Comparison of ENCODE assay signal across 6 cellular contexts in genomic region chr2:218216336-218216673, GRCh38. TPM values are rescaled to one million over a fixed set of nuclear protein-coding genes. Genes with fewer than 3 reads are reported as not detected.
DNase-seq lines count a peak whose midpoint lies in the region; ATAC-seq and TF ChIP-seq lines count a peak whose summit lies in the region.

No MANE protein-coding gene starts in this region.

- peak overlapping the region; percentile 38 to 99 (median 96) for H3K4me3 ChIP-seq in heart left ventricle

- peaks cover 41% of the 10 kb centered on the region for H3K36me3 Mint-ChIP-seq in activated CD8-positive, alpha-beta memory T cell treated with anti-CD3 and anti-CD28 coated beads, Interleukin-2, amount 10 ng/mL, durations not matched to agents 7 days and 5 days
- H3K36me3 Mint-ChIP-seq in type B pancreatic cell, result peaks cover 4% of the 10 kb centered on the region

- CTCF ChIA-PET in activated CD8-positive, alpha-beta memory T cell treated with anti-CD3 and anti-CD28 coated beads, Interleukin-2, amount 10 ng/mL, durations not matched to agents 7 days and 5 days (lab: Charles Lee), result interaction anchor here (1.1 to 2.8 kb wide), 5 partner anchors 10 to 43 kb away, joined by 3 to 25 read pairs (median 4); no protein-coding TSS in a partner anchor

- H3K27me3 ChIP-seq in heart left ventricle, result no peaks in the 10 kb centered on the region

- DNase-seq in activated CD8-positive, alpha-beta memory T cell treated with anti-CD3 and anti-CD28 coated beads, Interleukin-2, amount 10 ng/mL, durations not matched to agents 7 days and 5 days, result no peak
- DNase-seq in activated CD8-positive, alpha-beta memory T cell treated with anti-CD3 and anti-CD28 coated beads for 24 hours, result no peak
- DNase-seq in heart left ventricle (peak in 4 of 5 donors; percentile 35 to 64 (median 43)), type B pancreatic cell (ENCODE audit: extremely low spot score, unreplicated experiment) (no peak), NCI-H2171 (lab: John Stamatoyannopoulos, UW) (no peak), NCI-H1436 treated with DMSO at 0.1 percent for 48 hours (lab: John Stamatoyannopoulos, UW) (no peak)

- H3K27me3 Mint-ChIP-seq in activated CD8-positive, alpha-beta memory T cell treated with anti-CD3 and anti-CD28 coated beads, Interleukin-2, amount 10 ng/mL, durations not matched to agents 7 days and 5 days, result peaks cover 3% of the 10 kb centered on the region
- peaks cover 11% of the 10 kb centered on the region for H3K27me3 Mint-ChIP-seq in type B pancreatic cell

- H3K4me3 Mint-ChIP-seq in activated CD8-positive, alpha-beta memory T cell treated with anti-CD3 and anti-CD28 coated beads, Interleukin-2, amount 10 ng/mL, durations not matched to agents 7 days and 5 days, result peak overlapping the region; percentile 87
- peak overlapping the region; percentile 95 for H3K4me3 Mint-ChIP-seq in type B pancreatic cell

- no peaks in the 10 kb centered on the region for H3K9me3 ChIP-seq in heart left ventricle

- TF ChIP-seq CTCF in heart left ventricle (IDR thresholded peaks at IDR 0.05) (no peak), type B pancreatic cell (conservative IDR thresholded peaks at IDR 0.05) (no peak)

- peaks cover 25% of the 10 kb centered on the region for H3K4me1 Mint-ChIP-seq in activated CD8-positive, alpha-beta memory T cell treated with anti-CD3 and anti-CD28 coated beads, Interleukin-2, amount 10 ng/mL, durations not matched to agents 7 days and 5 days
- H3K4me1 Mint-ChIP-seq in type B pancreatic cell (ENCODE audit: unreplicated experiment), result peaks cover 31% of the 10 kb centered on the region

- peak overlapping the region; percentile 93 for H3K27ac Mint-ChIP-seq in activated CD8-positive, alpha-beta memory T cell treated with anti-CD3 and anti-CD28 coated beads, Interleukin-2, amount 10 ng/mL, durations not matched to agents 7 days and 5 days
- peak overlapping the region; percentile 95 for H3K27ac Mint-ChIP-seq in type B pancreatic cell

- ATAC-seq in activated CD8-positive, alpha-beta memory T cell treated with anti-CD3 and anti-CD28 coated beads, Interleukin-2, amount 10 ng/mL, durations not matched to agents 7 days and 5 days, result no peak
- ATAC-seq in heart left ventricle, result peak in 3 of 4 donors; percentile 10 to 21 (median 19)

- H3K36me3 ChIP-seq in heart left ventricle, result peaks cover 0 to 25% (median 0%) of the 10 kb centered on the region in 9 donors

- 28 to 52% (median 43%) methylated on average over 9 of the region's 9 CpGs for WGBS in heart left ventricle, 4 donors

- H3K4me1 ChIP-seq in heart left ventricle, result peaks cover 0 to 50% (median 35%) of the 10 kb centered on the region in 12 donors

- peak overlapping the region; percentile 84 to 98 (median 96) for H3K27ac ChIP-seq in heart left ventricle

- intact Hi-C loops in heart left ventricle (cut with DNase I), result loop anchor here in 5 of 10 donors (2.0 to 10.0 kb wide), 6 partner anchors 41 to 181 kb away; partner anchors contain the start of genes AAMP (in 1 of the 5), CTDSP1 (in 1 of the 5), GPBAR1 (in 1 of the 5) and PNKD (in 1 of the 5)

- no peak for TF ChIP-seq POLR2A in heart left ventricle (IDR thresholded peaks at IDR 0.05)

- H3K9me3 Mint-ChIP-seq in activated CD8-positive, alpha-beta memory T cell treated with anti-CD3 and anti-CD28 coated beads, Interleukin-2, amount 10 ng/mL, durations not matched to agents 7 days and 5 days (ENCODE audit: low read depth), result no peaks in the 10 kb centered on the region
- no peaks in the 10 kb centered on the region for H3K9me3 Mint-ChIP-seq in type B pancreatic cell

RNA-seq across cellular contexts. Expression of gene ARPC2, which starts 0.7 kb away (rescaled TPM):
- 100 to 1,000 TPM; 742 to 839 TPM for total RNA-seq in activated CD8-positive, alpha-beta memory T cell treated with anti-CD3 and anti-CD28 coated beads, Interleukin-2, amount 10 ng/mL, durations not matched to agents 7 days and 5 days
- total RNA-seq in heart left ventricle (100 to 1,000 TPM; 126 to 278 (median 139) TPM), type B pancreatic cell (ENCODE audit: low replicate concordance) (211 and 384 TPM in 2 replicates)
- polyA plus RNA-seq in heart left ventricle, result 100 to 1,000 TPM in 1 of 2 donors, 10 to 100 TPM in 1; 64.9 to 223 TPM

RNA-seq across cellular contexts. Expression of gene GPBAR1, which starts 44.5 kb away (rescaled TPM):
- under 1 TPM; 0.73 to 0.82 TPM for total RNA-seq in activated CD8-positive, alpha-beta memory T cell treated with anti-CD3 and anti-CD28 coated beads, Interleukin-2, amount 10 ng/mL, durations not matched to agents 7 days and 5 days
- total RNA-seq in heart left ventricle (1 to 10 TPM in 6 of 9 donors, under 1 TPM in 3; 0.52 to 4.7 (median 1.2) TPM), type B pancreatic cell (ENCODE audit: low replicate concordance) (2.1 and 5.7 TPM in 2 replicates)
- 1 to 10 TPM in 1 of 2 donors, under 1 TPM in 1; 1.00 to 1.8 TPM for polyA plus RNA-seq in heart left ventricle

RNA-seq across cellular contexts. Expression of gene CXCR1, which starts 49.5 kb away (rescaled TPM):
- 1 to 10 TPM in 1 of 2 experiments, under 1 TPM in 1; 0.54 to 1.4 TPM for total RNA-seq in activated CD8-positive, alpha-beta memory T cell treated with anti-CD3 and anti-CD28 coated beads, Interleukin-2, amount 10 ng/mL, durations not matched to agents 7 days and 5 days
- total RNA-seq in heart left ventricle (1 to 10 TPM in 2 of 9 donors, under 1 TPM in 7; 0.23 to 1.9 (median 0.59) TPM), type B pancreatic cell (ENCODE audit: low replicate concordance) (not detected in 2 replicates)
- under 1 TPM; 0.08 to 0.22 TPM for polyA plus RNA-seq in heart left ventricle

RNA-seq across cellular contexts. Expression of gene AAMP, which starts 53.6 kb away (rescaled TPM):
- 10 to 100 TPM; 49.5 to 61.4 TPM for total RNA-seq in activated CD8-positive, alpha-beta memory T cell treated with anti-CD3 and anti-CD28 coated beads, Interleukin-2, amount 10 ng/mL, durations not matched to agents 7 days and 5 days
- total RNA-seq in heart left ventricle (100 to 1,000 TPM in 2 of 9 donors, 10 to 100 TPM in 7; 51.6 to 127 (median 58.0) TPM), type B pancreatic cell (ENCODE audit: low replicate concordance) (82.2 and 97.8 TPM in 2 replicates)
- polyA plus RNA-seq in heart left ventricle, result 100 to 1,000 TPM in 1 of 2 donors, 10 to 100 TPM in 1; 58.6 to 150 TPM

RNA-seq across cellular contexts. Expression of gene PNKD, which starts 54.0 kb away (rescaled TPM):
- total RNA-seq in activated CD8-positive, alpha-beta memory T cell treated with anti-CD3 and anti-CD28 coated beads, Interleukin-2, amount 10 ng/mL, durations not matched to agents 7 days and 5 days, result 10 to 100 TPM; 37.6 to 40.7 TPM
- total RNA-seq in heart left ventricle (10 to 100 TPM; 53.8 to 78.7 (median 72.5) TPM), type B pancreatic cell (ENCODE audit: low replicate concordance) (58.4 and 66.4 TPM in 2 replicates)
- polyA plus RNA-seq in heart left ventricle, result 100 to 1,000 TPM in 1 of 2 donors, 10 to 100 TPM in 1; 54.6 to 146 TPM

Comparison
In these comparisons a context has a peak if more than half of its experiments do, and no peak if none do; other contexts are left out.
1. DNase-seq: peak in heart left ventricle (4 of 5); none in activated CD8-positive, alpha-beta memory T cell treated with anti-CD3 and anti-CD28 coated beads, Interleukin-2, amount 10 ng/mL, durations not matched to agents 7 days and 5 days (single experiment), activated CD8-positive, alpha-beta memory T cell treated with anti-CD3 and anti-CD28 coated beads for 24 hours (single experiment), type B pancreatic cell (single experiment), NCI-H2171 (single experiment) and NCI-H1436 treated with DMSO at 0.1 percent for 48 hours (single experiment).